8 cellular contexts compared by ENCODE assay signal in the genomic region with DNA sequence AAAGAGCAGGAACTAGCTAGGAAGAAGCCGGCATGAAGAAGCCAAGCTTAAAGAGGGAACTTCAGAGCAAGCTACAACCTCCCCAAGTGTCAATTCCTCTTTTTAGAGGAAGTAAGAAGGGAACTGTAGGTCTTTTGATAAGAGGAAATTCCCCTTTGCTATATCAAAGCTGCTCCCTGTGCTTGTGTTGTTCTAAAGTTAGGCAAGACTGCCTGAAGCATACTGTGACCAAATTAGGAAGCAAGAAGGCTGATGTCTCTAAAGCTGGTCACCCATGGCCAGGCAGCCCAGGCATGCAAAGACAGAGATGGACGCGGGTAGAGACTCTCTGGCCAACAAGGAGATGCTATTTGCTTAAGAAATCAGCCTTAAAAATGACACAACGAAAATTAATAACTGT.
DNase-seq lines count a peak whose midpoint lies in the region; ATAC-seq, FAIRE-seq and TF ChIP-seq lines count a peak whose summit lies in the region.

No MANE protein-coding gene starts in this region.

- peak overlapping the region; percentile 26; the same call in 1 of the 2 replicates for H3K27ac ChIP-seq in MM.1S (ENCODE audit: low read length)
- H3K27ac ChIP-seq in brain microvascular endothelial cell: peak overlapping the region; percentile 99
- peak overlapping the region; percentile 51 to 52 for H3K27ac ChIP-seq in liver (ENCODE audit: low read depth in 1 of 2, low read length in 2 of 2)

- H3K9ac ChIP-seq in MM.1S (ENCODE audit: low read length): no peak overlapping the region
- no peak overlapping the region for H3K9ac ChIP-seq in liver (ENCODE audit: low read depth in 1 of 2, low read length in 2 of 2)

- H3K4me2 ChIP-seq in MM.1S (ENCODE audit: low read depth, low read length): peak overlapping the region; percentile 22; the same call in 1 of the 2 replicates

- H3K79me2 ChIP-seq in MM.1S (ENCODE audit: low read length): no peaks in the 10 kb centered on the region

- H4K20me1 ChIP-seq in MM.1S (ENCODE audit: insufficient read depth, low read length): no peaks in the 10 kb centered on the region

- FAIRE-seq in urothelium cell line (lab: Jason Lieb, UNC): peak; percentile 93

- DNase-seq in GM04503 (ENCODE audit: low read depth) (peak; percentile 59), MM.1S (peak; percentile 29), brain microvascular endothelial cell (peak; percentile 56), urothelium cell line (ENCODE audit: low spot score) (no peak), cortex of kidney (lab: John Stamatoyannopoulos, UW) (no peak), NCI-H2171 (lab: John Stamatoyannopoulos, UW) (no peak)

- peak; percentile 51 for ATAC-seq in GM21423 (IDR thresholded peaks at IDR 0.05; ENCODE audit: unreplicated experiment)

- H3K27me3 ChIP-seq in MM.1S (replicated peaks; ENCODE audit: insufficient read depth, low read length) (no peaks in the 10 kb centered on the region), brain microvascular endothelial cell (replicated peaks) (no peaks in the 10 kb centered on the region), liver (ENCODE audit: control insufficient read depth in 4 of 4, insufficient read depth in 4 of 4, low read length in 3 of 4) (no peaks in the 10 kb centered on the region)

- H3K9me2 ChIP-seq in MM.1S (replicated peaks; ENCODE audit: insufficient read depth, low read length): no peaks in the 10 kb centered on the region

- in situ Hi-C loops in brain microvascular endothelial cell (cut with HindIII; ENCODE audit: low pct_ligation_motif_present, low sequenced_read_pairs): no loop called here

- H3F3A ChIP-seq in MM.1S (ENCODE audit: insufficient read depth, low read length): no peaks in the 10 kb centered on the region; the same call in none of the 2 replicates

- peaks cover 19% of the 10 kb centered on the region for H3K4me1 ChIP-seq in MM.1S (ENCODE audit: low read length)
- peaks cover under 1 to 38% (median 25%) of the 10 kb centered on the region in 4 donors for H3K4me1 ChIP-seq in liver (ENCODE audit: control insufficient read depth in 4 of 4, insufficient read depth in 4 of 4, low read length in 3 of 4)

- H3K36me3 ChIP-seq in MM.1S (replicated peaks; ENCODE audit: insufficient read depth, low read length): no peaks in the 10 kb centered on the region
- H3K36me3 ChIP-seq in brain microvascular endothelial cell (replicated peaks): no peaks in the 10 kb centered on the region
- no peaks in the 10 kb centered on the region for H3K36me3 ChIP-seq in liver (ENCODE audit: control insufficient read depth in 4 of 4, insufficient read depth in 3 of 4, low read depth in 1 of 4, low read length in 3 of 4)

- 73% methylated on average over 4 of the region's 4 CpGs for WGBS in liver

- no peak for TF ChIP-seq RAD21 in liver (IDR thresholded peaks at IDR 0.05)

- TF ChIP-seq CTCF in MM.1S (IDR thresholded peaks at IDR 0.05; ENCODE audit: low read length): no peak
- TF ChIP-seq CTCF in brain microvascular endothelial cell (IDR thresholded peaks at IDR 0.05; ENCODE audit: low read depth, low read length, missing control alignments): no peak
- TF ChIP-seq CTCF in liver (IDR thresholded peaks at IDR 0.05; ENCODE audit: low read depth, low read length, missing input control): no peak

- no peak overlapping the region for H2AFZ ChIP-seq in MM.1S (ENCODE audit: low read length)

- H3K9me3 ChIP-seq in MM.1S (replicated peaks; ENCODE audit: insufficient read depth, low read length) (no peaks in the 10 kb centered on the region), liver (ENCODE audit: control insufficient read depth in 4 of 4, low read length in 3 of 4) (no peaks in the 10 kb centered on the region)

- no peak overlapping the region for H3K4me3 ChIP-seq in MM.1S (ENCODE audit: low read length)
- H3K4me3 ChIP-seq in brain microvascular endothelial cell (ENCODE audit: low read depth, low read length): no peak overlapping the region
- no peak overlapping the region for H3K4me3 ChIP-seq in liver (ENCODE audit: low read depth in 1 of 3, low read length in 3 of 3)

TF ChIP-seq in liver, 16 proteins besides CTCF, POLR2A, EP300 and RAD21:
- TF ChIP-seq YY1 (IDR thresholded peaks at IDR 0.05) (peak; percentile 4), EGR1 (IDR thresholded peaks at IDR 0.05; ENCODE audit: low read depth in 2 of 2) (peak; percentile 60 to 66), SP1 (IDR thresholded peaks at IDR 0.05) (peak; percentile 30), JUND (IDR thresholded peaks at IDR 0.05) (no peak), NR2F2 (IDR thresholded peaks at IDR 0.05) (no peak), FOXA2 (IDR thresholded peaks at IDR 0.05) (no peak)
- TF ChIP-seq, protein P1, sequence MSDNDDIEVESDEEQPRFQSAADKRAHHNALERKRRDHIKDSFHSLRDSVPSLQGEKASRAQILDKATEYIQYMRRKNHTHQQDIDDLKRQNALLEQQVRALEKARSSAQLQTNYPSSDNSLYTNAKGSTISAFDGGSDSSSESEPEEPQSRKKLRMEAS (IDR thresholded peaks at IDR 0.05): peak; percentile 79

Comparison
In these comparisons a context has a peak if more than half of its experiments do, and no peak if none do; other contexts are left out.
1. DNase-seq: peak in GM04503 (single experiment), MM.1S (single experiment) and brain microvascular endothelial cell (single experiment); none in urothelium cell line (single experiment), cortex of kidney (single experiment) and NCI-H2171 (single experiment).
2. H3K27ac ChIP-seq: peak in every context shown above with its lines; median percentile 99 in brain microvascular endothelial cell; 52 in liver; 26 in MM.1S.